In genomic region chr15:71551566-71551965, GRCh38 we compare ENCODE assay signal across 14 cellular contexts.
DNase-seq lines count a peak whose midpoint lies in the region; ATAC-seq and TF ChIP-seq lines count a peak whose summit lies in the region.
"Had no signal": no experiment of that assay in that cellular context is flagged by ENCODE, and none has a peak within 500 bp of the region (broad histone marks: within the 10 kb centered on the region; RNA-seq: fewer than 3 reads in every experiment).

No MANE protein-coding gene starts in this region.

- no peak for TF ChIP-seq POLR2A in esophagus squamous epithelium (IDR thresholded peaks at IDR 0.05)
- TF ChIP-seq POLR2A in GM18505 (IDR thresholded peaks at IDR 0.05; ENCODE audit: borderline replicate concordance, extremely low read depth, insufficient read depth, insufficient read length) = no peak

- H3K4me3 ChIP-seq in esophagus squamous epithelium = peak overlapping the region in 3 of 4 donors; percentile 38 to 60 (median 50)
- H3K4me3 ChIP-seq: BLaER1 had no signal

- H3K36me3 ChIP-seq in esophagus squamous epithelium = peaks cover 0 to 6% (median 0%) of the 10 kb centered on the region in 3 donors
- H3K36me3 ChIP-seq: BLaER1 had no signal

- TF ChIP-seq CTCF in esophagus squamous epithelium (IDR thresholded peaks at IDR 0.05) = no peak

- peak; percentile 53 for DNase-seq in NCI-H2107 treated with DMSO at 0.1 percent for 48 hours (lab: John Stamatoyannopoulos, UW; ENCODE audit: unreplicated experiment)
- DNase-seq in NCI-H2107 (lab: John Stamatoyannopoulos, UW) = no peak
- DNase-seq in A172 (ENCODE audit: low spot score) = peak; percentile 21
- DNase-seq in SW480 (ENCODE audit: low spot score) = peak; percentile 36
- no peak for DNase-seq in esophagus squamous epithelium (lab: John Stamatoyannopoulos, UW)
- DNase-seq in central memory CD4-positive, alpha-beta T cell = no peak
- no peak for DNase-seq in superior temporal gyrus (ENCODE audit: extremely low spot score)
- DNase-seq: CD4-positive, alpha-beta memory T cell; DMS79 treated with DMSO at 0.1 percent for 48 hours; GF-D8; H9 had no signal

- peaks cover 0 to 80% (median 5%) of the 10 kb centered on the region in 3 donors for H3K4me1 ChIP-seq in esophagus squamous epithelium
- H3K4me1 ChIP-seq: BLaER1 had no signal

- no peak for ATAC-seq in GM18505 (IDR thresholded peaks at IDR 0.05; ENCODE audit: unreplicated experiment)

- H3K9me3 ChIP-seq in esophagus squamous epithelium = no peaks in the 10 kb centered on the region
- H3K9me3 ChIP-seq: BLaER1 had no signal

- H3K27ac ChIP-seq in esophagus squamous epithelium = peak overlapping the region; percentile 47 to 83 (median 70)
- H3K27ac ChIP-seq: 22Rv1, BLaER1 had no signal

- WGBS in esophagus squamous epithelium, 2 donors = 30 to 59% methylated on average over 4 to 5 of the region's 5 CpGs

- H3K27me3 ChIP-seq in esophagus squamous epithelium = no peaks in the 10 kb centered on the region
- H3K27me3 ChIP-seq: BLaER1 had no signal

- intact Hi-C loops in esophagus squamous epithelium (cut with DNase I) = no loop called here

Comparison
In these comparisons a context has a peak if more than half of its experiments do, and no peak if none do; other contexts are left out.
1. DNase-seq: peak in NCI-H2107 treated with DMSO at 0.1 percent for 48 hours (single experiment), A172 (single experiment) and SW480 (single experiment); none in NCI-H2107 (single experiment), esophagus squamous epithelium (single experiment), central memory CD4-positive, alpha-beta T cell (single experiment) and superior temporal gyrus (single experiment).